Comparison of ENCODE assay signal across 10 cellular contexts in genomic region chr11:64935634-64936081, GRCh38. TPM values are rescaled to one million over a fixed set of nuclear protein-coding genes. Genes with fewer than 3 reads are reported as not detected.
DNase-seq lines count a peak whose midpoint lies in the region; ATAC-seq, FAIRE-seq and TF ChIP-seq lines count a peak whose summit lies in the region.
"Had no signal": no experiment of that assay in that cellular context is flagged by ENCODE, and none has a peak within 500 bp of the region (broad histone marks: within the 10 kb centered on the region; RNA-seq: fewer than 3 reads in every experiment).

Gene GPHA2, minus strand, starts transcription at chr11:64935893. Its CDS starts 433 bp downstream, at chr11:64935460.

- no peak within 1 kb of the TSS for H2BK15ac ChIP-seq in mesendoderm (replicated peaks; ENCODE audit: low read depth)

- H2BK5ac ChIP-seq in mesendoderm (ENCODE audit: low read length) = no peak within 1 kb of the TSS

- no peak within 1 kb of the TSS for H3K27ac ChIP-seq in mesendoderm (ENCODE audit: low read depth, low read length)
- H3K27ac ChIP-seq: adrenal gland had no signal

- no peaks in the 10 kb centered on the region for H3K79me2 ChIP-seq in mesendoderm (ENCODE audit: control insufficient read depth, insufficient read depth, low read length)

- no peak within 1 kb of the TSS for H4K5ac ChIP-seq in mesendoderm (ENCODE audit: low read length)

- peaks cover 26% of the 10 kb centered on the region for H3K36me3 ChIP-seq in BJ (ENCODE audit: control insufficient read depth, insufficient read depth, low read length)
- H3K36me3 ChIP-seq in mesendoderm (ENCODE audit: control insufficient read depth, insufficient read depth, low read length) = no peaks in the 10 kb centered on the region

- CTCF ChIA-PET in BJ (lab: Yijun Ruan, JAX) = interaction anchor here (1.5 to 1.8 kb wide), 3 partner anchors 8 to 182 kb away, joined by 4 to 9 read pairs (median 4); partner anchors contain the start of genes ARL2 and ZNHIT2

- no CpG with 5 or more reads among the region's 11 CpGs for WGBS in mesendoderm (ENCODE audit: extremely low coverage, insufficient coverage, low lambda C conversion rate)

- POLR2A ChIA-PET in BJ (lab: Charles Lee) = no interaction called here

- H3K18ac ChIP-seq in mesendoderm (ENCODE audit: low read length) = no peak within 1 kb of the TSS

- no peak within 1 kb of the TSS for H3K4me3 ChIP-seq in BJ (ENCODE audit: low read depth, low read length)
- no peak within 1 kb of the TSS for H3K4me3 ChIP-seq in mesendoderm (ENCODE audit: low read length)
- H3K4me3 ChIP-seq: adrenal gland had no signal

- H3K9ac ChIP-seq in mesendoderm (ENCODE audit: low read length) = peak within 1 kb of the TSS; percentile 35

- H3K56ac ChIP-seq in mesendoderm (ENCODE audit: low read length) = peak within 1 kb of the TSS; percentile 74

- no peak within 1 kb of the TSS for H3K23ac ChIP-seq in mesendoderm (ENCODE audit: low read length)

- no peak within 1 kb of the TSS for H2AK5ac ChIP-seq in mesendoderm (ENCODE audit: low read length)

- H3K4me1 ChIP-seq in mesendoderm (ENCODE audit: control insufficient read depth, low read depth, low read length) = peaks cover 5% of the 10 kb centered on the region
- H3K4me1 ChIP-seq: adrenal gland had no signal

- H4K8ac ChIP-seq in mesendoderm (ENCODE audit: low read depth, low read length) = no peak within 1 kb of the TSS

- no peak within 1 kb of the TSS for H3K4ac ChIP-seq in mesendoderm (ENCODE audit: low read depth, low read length)

- ATAC-seq in HG02970 (IDR thresholded peaks at IDR 0.05; ENCODE audit: low FRiP score, unreplicated experiment) = no peak

- FAIRE-seq in RCC 7860 (lab: Jason Lieb, UNC) = no peak
- FAIRE-seq in D721Med (lab: Jason Lieb, UNC) = no peak

- H3K27me3 ChIP-seq in BJ (ENCODE audit: control insufficient read depth, insufficient read depth, low read length) (peaks cover 6% of the 10 kb centered on the region; the same call in 1 of the 2 replicates), mesendoderm (ENCODE audit: insufficient read depth, low read length, poor library complexity) (no peaks in the 10 kb centered on the region)
- H3K27me3 ChIP-seq: adrenal gland had no signal

- peak within 1 kb of the TSS; percentile 1 for H3K4me2 ChIP-seq in mesendoderm (ENCODE audit: low read length)

- TF ChIP-seq CTCF in BJ (IDR thresholded peaks at IDR 0.05; ENCODE audit: insufficient read depth, low read depth, low read length) (peak; percentile 28; the same call in 1 of the 2 replicates), D721Med (IDR thresholded peaks at IDR 0.05; ENCODE audit: insufficient read depth, missing control alignments) (no peak)

- no peak within 1 kb of the TSS for H2BK120ac ChIP-seq in mesendoderm (ENCODE audit: low read depth, low read length)

- DNase-seq in BJ (ENCODE audit: low read depth) (no peak), NCI-H128 (lab: John Stamatoyannopoulos, UW; ENCODE audit: unreplicated experiment) (peak; percentile 55), astrocyte of the hippocampus (ENCODE audit: low read depth, low spot score) (peak; percentile 39), mesendoderm (peak; percentile 88), RCC 7860 (ENCODE audit: low spot score) (no peak), GM19238 (ENCODE audit: insufficient read length, low spot score) (no peak), D721Med (ENCODE audit: insufficient read length, low spot score) (no peak)
- DNase-seq: adrenal gland had no signal

- H3K79me1 ChIP-seq in mesendoderm (ENCODE audit: low read length) = no peaks in the 10 kb centered on the region

RNA-seq across cellular contexts. Expression of gene GPHA2, which starts in this region (rescaled TPM):
- not detected in 2 replicates for polyA plus RNA-seq in BJ (2011; rRNA removed)
- polyA minus RNA-seq in BJ (2011; rRNA and poly(A)+ RNA removed) = not detected in 2 replicates
- polyA plus RNA-seq in mesendoderm (2013, experiment 1 of 2) = 1.2 TPM
- 1.1 TPM for polyA plus RNA-seq in mesendoderm (2013, experiment 2 of 2)
- polyA plus RNA-seq: urinary bladder had no signal

Comparison
In these comparisons a context has a peak if more than half of its experiments do, and no peak if none do; other contexts are left out.
1. DNase-seq: peak in NCI-H128 (single experiment), astrocyte of the hippocampus (single experiment) and mesendoderm (single experiment); none in BJ (single experiment), RCC 7860 (single experiment), GM19238 (single experiment) and D721Med (single experiment).